ENCODE assay signal across 35 cellular contexts in the genomic region with DNA sequence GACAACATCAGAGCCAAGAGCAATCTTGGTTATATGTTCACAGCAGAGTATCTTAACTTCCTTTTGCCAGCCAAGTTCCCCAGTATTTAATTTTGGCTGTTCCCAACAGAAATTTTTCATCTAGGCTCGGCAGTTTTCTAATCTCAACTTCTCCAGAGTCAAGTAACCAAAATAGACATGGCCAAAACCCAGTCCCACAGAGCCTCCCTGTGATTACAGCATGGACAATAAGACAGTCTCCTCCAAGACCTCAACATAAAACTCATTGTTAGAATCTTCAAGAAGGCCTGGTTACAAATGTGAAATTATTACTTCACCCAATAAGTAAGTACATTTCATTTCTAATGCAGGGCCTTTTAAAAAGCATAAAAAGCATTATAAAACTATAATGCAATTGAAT.
DNase-seq lines count a peak whose midpoint lies in the region; ATAC-seq, FAIRE-seq and TF ChIP-seq lines count a peak whose summit lies in the region.
"Had no signal": no experiment of that assay in that cellular context is flagged by ENCODE, and none has a peak within 500 bp of the region (broad histone marks: within the 10 kb centered on the region; RNA-seq: fewer than 3 reads in every experiment).

No MANE protein-coding gene starts in this region.

- no peak for FAIRE-seq in kidney (lab: Jason Lieb, UNC)
- FAIRE-seq: A204.1, A549, D721Med had no signal

- H3K36me3 ChIP-seq in heart left ventricle (no peaks in the 10 kb centered on the region), kidney (ENCODE audit: control insufficient read depth in 1 of 2, insufficient read depth in 2 of 2, low read length in 2 of 2) (no peaks in the 10 kb centered on the region)
- H3K36me3 ChIP-seq: BE2C; BLaER1; BLaER1 treated with 17β-estradiol and CSF1 and Interleukin-3, amounts not matched to agents 10 nM and 100 nM had no signal

- in situ Hi-C loops in SK-MEL-5 (cut with HindIII; ENCODE audit: low pct_unique_long_range_greater_than_20kb, low sequenced_read_pairs): no loop called here

- H3K9ac ChIP-seq in kidney (ENCODE audit: low read length in 2 of 2): no peak overlapping the region
- H3K9ac ChIP-seq: BLaER1 had no signal

- no peaks in the 10 kb centered on the region for H3K27me3 ChIP-seq in heart left ventricle
- H3K27me3 ChIP-seq: BE2C; BLaER1; BLaER1 treated with 17β-estradiol and CSF1 and Interleukin-3, amounts not matched to agents 10 nM and 100 nM had no signal

- ATAC-seq in Right ventricle myocardium superior (ENCODE audit: poor library complexity) (peak; percentile 34), Right ventricle myocardium inferior (no peak), left ventricle myocardium superior (peak; percentile 51), heart left ventricle (no peak), HG03108 (IDR thresholded peaks at IDR 0.05; ENCODE audit: unreplicated experiment) (no peak)
- ATAC-seq: A549; CD8-positive, alpha-beta T cell had no signal

- intact Hi-C loops in Right ventricle myocardium superior (cut with DNase I) (no loop called here), Right ventricle myocardium inferior (cut with DNase I) (no loop called here), left ventricle myocardium superior (cut with micrococcal nuclease) (no loop called here), heart left ventricle (cut with DNase I) (no loop called here), kidney (cut with DNase I) (no loop called here)

- TF ChIP-seq CTCF in heart left ventricle (IDR thresholded peaks at IDR 0.05) (no peak), kidney (IDR thresholded peaks at IDR 0.05; ENCODE audit: borderline replicate concordance, extremely low read depth, insufficient read depth) (no peak)

- DNase-seq in Right ventricle myocardium superior (no peak), Right ventricle myocardium inferior (ENCODE audit: missing footprints) (no peak), left ventricle myocardium superior (no peak), heart left ventricle (no peak), OCI-M1 (lab: John Stamatoyannopoulos, UW) (peak; percentile 31), SK-MEL-5 (ENCODE audit: low read depth, low spot score) (peak; percentile 39), kidney (no peak)
- DNase-seq: 8988T; ACHN; AML-193; BE2C; C1 segment of cervical spinal cord; Caco-2; Calu3; CD4-positive, alpha-beta memory T cell; CD4-positive, alpha-beta T cell; CD4-positive, CD25-positive, alpha-beta regulatory T cell; CD8-positive, alpha-beta memory T cell; CD8-positive, alpha-beta T cell; COR-L47; DMS 273 treated with DMSO at 0.1 percent for 48 hours; DMS153; DMS53; DMS79; DMS79 treated with DMSO at 0.1 percent for 48 hours; DND-41; EL had no signal

- H3K27ac ChIP-seq in heart left ventricle (no peak overlapping the region), kidney (ENCODE audit: low read depth in 2 of 2, low read length in 2 of 2) (no peak overlapping the region)
- H3K27ac ChIP-seq: 22Rv1, A549, BLaER1, C4-2B had no signal

- H3K9me3 ChIP-seq in heart left ventricle: no peaks in the 10 kb centered on the region
- no peaks in the 10 kb centered on the region for H3K9me3 ChIP-seq in kidney (ENCODE audit: control insufficient read depth in 1 of 2, low read length in 2 of 2)
- H3K9me3 ChIP-seq: A549; BE2C; BLaER1; BLaER1 treated with 17β-estradiol and CSF1 and Interleukin-3, amounts not matched to agents 10 nM and 100 nM; Caco-2 had no signal

- WGBS in heart left ventricle, 4 donors: 7 to 15% (median 9%) methylated on average over 1 of the region's 1 CpG

- H3K4me1 ChIP-seq in heart left ventricle (peaks cover 0 to 11% (median 2%) of the 10 kb centered on the region in 12 donors), kidney (ENCODE audit: control insufficient read depth in 1 of 2, insufficient read depth in 1 of 2, low read depth in 1 of 2, low read length in 2 of 2) (peaks cover 0 to 6% of the 10 kb centered on the region in 2 donors)
- H3K4me1 ChIP-seq: A549, BE2C, BLaER1, Caco-2 had no signal

- TF ChIP-seq POLR2A in heart left ventricle (IDR thresholded peaks at IDR 0.05): no peak

- H3K4me3 ChIP-seq in heart left ventricle: no peak overlapping the region
- H3K4me3 ChIP-seq in kidney (ENCODE audit: low read length in 2 of 2): no peak overlapping the region
- H3K4me3 ChIP-seq: A549; BLaER1; BLaER1 treated with 17β-estradiol and CSF1 and Interleukin-3, amounts not matched to agents 10 nM and 100 nM had no signal

Comparison
In these comparisons a context has a peak if more than half of its experiments do, and no peak if none do; other contexts are left out.
1. ATAC-seq: peak in Right ventricle myocardium superior (single experiment) and left ventricle myocardium superior (single experiment); none in Right ventricle myocardium inferior (single experiment), heart left ventricle (0 of 4) and HG03108 (single experiment).
2. DNase-seq: peak in OCI-M1 (single experiment) and SK-MEL-5 (single experiment); none in Right ventricle myocardium superior (single experiment), Right ventricle myocardium inferior (single experiment), left ventricle myocardium superior (single experiment), heart left ventricle (0 of 5) and kidney (single experiment).